ENCODE assay signal across 8 cellular contexts in genomic region chr12:54549774-54550451, GRCh38. TPM values are rescaled to one million over a fixed set of nuclear protein-coding genes. Genes with fewer than 3 reads are reported as not detected.
DNase-seq lines count a peak whose midpoint lies in the region; ATAC-seq and TF ChIP-seq lines count a peak whose summit lies in the region.

No MANE protein-coding gene starts in this region.

- no peaks in the 10 kb centered on the region for H3K4me1 ChIP-seq in Caco-2
- peaks cover 6% of the 10 kb centered on the region for H3K4me1 ChIP-seq in iPS DF 6.9 (ENCODE audit: control insufficient read depth, insufficient read depth, low read length)

- TF ChIP-seq CTCF in Caco-2 (IDR thresholded peaks at IDR 0.05; ENCODE audit: insufficient read depth in 1 of 2, low read depth in 1 of 2, low read length in 1 of 2, severe bottlenecking in 1 of 2, unreplicated experiment in 1 of 2) = no peak

- no peak overlapping the region for H3K27ac ChIP-seq in iPS DF 6.9 (ENCODE audit: low read length)

- intact Hi-C loops in Caco-2 (cut with micrococcal nuclease; ENCODE audit: unreplicated experiment) = no loop called here
- intact Hi-C loops in activated naive CD4-positive, alpha-beta T cell treated with anti-CD3 and anti-CD28 coated beads for 36 hours (cut with micrococcal nuclease) = loop anchor here (1.0 kb wide), 3 partner anchors 10 to 53 kb away; partner anchors contain the start of gene NCKAP1L

- H3K36me3 ChIP-seq in Caco-2 (ENCODE audit: control insufficient read depth, insufficient read depth, low read length) (no peaks in the 10 kb centered on the region), iPS DF 6.9 (ENCODE audit: control insufficient read depth, insufficient read depth, low read length) (no peaks in the 10 kb centered on the region)

- no peaks in the 10 kb centered on the region for H3K9me3 Mint-ChIP-seq in Caco-2 (ENCODE audit: unreplicated experiment)
- H3K9me3 Mint-ChIP-seq in activated naive CD4-positive, alpha-beta T cell treated with anti-CD3 and anti-CD28 coated beads for 36 hours = no peaks in the 10 kb centered on the region

- no peak for DNase-seq in Caco-2
- DNase-seq in activated naive CD4-positive, alpha-beta T cell treated with anti-CD3 and anti-CD28 coated beads for 36 hours = peak; percentile 63
- no peak for DNase-seq in iPS DF 6.9 (ENCODE audit: low read depth, low spot score)
- peak; percentile 11 to 19 for DNase-seq in stimulated activated CD4-positive, alpha-beta T cell treated with anti-CD3 and anti-CD28 coated beads, Interleukin-1b, Interleukin-23, amount 100 ng/mL, for 4 hours (ENCODE audit: low read depth in 2 of 2)
- DNase-seq in pons (ENCODE audit: low spot score) = no peak

- no peaks in the 10 kb centered on the region for H3K9me3 ChIP-seq in Caco-2
- H3K9me3 ChIP-seq in iPS DF 6.9 (ENCODE audit: control insufficient read depth, insufficient read depth, low read length) = no peaks in the 10 kb centered on the region

- no peak overlapping the region for H3K27ac Mint-ChIP-seq in Caco-2 (ENCODE audit: unreplicated experiment)
- H3K27ac Mint-ChIP-seq in activated naive CD4-positive, alpha-beta T cell treated with anti-CD3 and anti-CD28 coated beads for 36 hours = no peak overlapping the region

- H3K27me3 ChIP-seq in Caco-2 (replicated peaks; ENCODE audit: control insufficient read depth, insufficient read depth, low read length) = no peaks in the 10 kb centered on the region; the same call in 1 of the 2 replicates
- H3K27me3 ChIP-seq in iPS DF 6.9 (ENCODE audit: control insufficient read depth, insufficient read depth, low read length) = peaks cover 40% of the 10 kb centered on the region

- no peak overlapping the region for H3K4me3 ChIP-seq in Caco-2 (ENCODE audit: low read depth, low read length)
- H3K4me3 ChIP-seq in iPS DF 6.9 (ENCODE audit: low read length) = peak overlapping the region; percentile 36

- ATAC-seq in HG03432 (IDR thresholded peaks at IDR 0.05; ENCODE audit: unreplicated experiment) = peak; percentile 37
- no peak for ATAC-seq in GM21423 (IDR thresholded peaks at IDR 0.05; ENCODE audit: unreplicated experiment)
- no peak for ATAC-seq in GM21717 (IDR thresholded peaks at IDR 0.05; ENCODE audit: unreplicated experiment)

- WGBS in iPS DF 6.9 (ENCODE audit: insufficient coverage, insufficient read length) = no CpG with 5 or more reads among the region's 22 CpGs

- CTCF ChIA-PET in Caco-2 (lab: Charles Lee) = interaction anchor here (0.6 to 1.3 kb wide), 3 partner anchors 23 to 174 kb away, joined by 3 to 5 read pairs (median 4); no protein-coding TSS in a partner anchor
- CTCF ChIA-PET in activated naive CD4-positive, alpha-beta T cell treated with anti-CD3 and anti-CD28 coated beads for 36 hours (lab: Charles Lee) = interaction anchor here (0.6 to 2.3 kb wide), 2 partner anchors 23 to 407 kb away, joined by 3 to 14 read pairs; no protein-coding TSS in a partner anchor

- peaks cover 28% of the 10 kb centered on the region for H3K27me3 Mint-ChIP-seq in Caco-2 (ENCODE audit: insufficient read depth, unreplicated experiment)
- peaks cover 6% of the 10 kb centered on the region for H3K27me3 Mint-ChIP-seq in activated naive CD4-positive, alpha-beta T cell treated with anti-CD3 and anti-CD28 coated beads for 36 hours (ENCODE audit: low read depth)

- no peaks in the 10 kb centered on the region for H3K36me3 Mint-ChIP-seq in Caco-2 (ENCODE audit: insufficient read depth, unreplicated experiment)
- H3K36me3 Mint-ChIP-seq in activated naive CD4-positive, alpha-beta T cell treated with anti-CD3 and anti-CD28 coated beads for 36 hours (ENCODE audit: low read depth) = peaks cover 2% of the 10 kb centered on the region

- peak overlapping the region; percentile 63 for H3K4me3 Mint-ChIP-seq in Caco-2 (ENCODE audit: unreplicated experiment)
- H3K4me3 Mint-ChIP-seq in activated naive CD4-positive, alpha-beta T cell treated with anti-CD3 and anti-CD28 coated beads for 36 hours = peak overlapping the region; percentile 82

- POLR2A ChIA-PET in Caco-2 (lab: Charles Lee) = no interaction called here

- BruUV-seq in Caco-2 (replicated peaks; lab: Mats Ljungman, UMichigan) = no TSS peak

- H3K4me1 Mint-ChIP-seq in Caco-2 (ENCODE audit: low read depth, unreplicated experiment) = no peaks in the 10 kb centered on the region
- peaks cover 36% of the 10 kb centered on the region for H3K4me1 Mint-ChIP-seq in activated naive CD4-positive, alpha-beta T cell treated with anti-CD3 and anti-CD28 coated beads for 36 hours (ENCODE audit: low read depth)

RNA-seq across cellular contexts. Expression of gene PDE1B, which starts 0.5 kb away (rescaled TPM):
- total RNA-seq in Caco-2 (2022) = not detected in 2 replicates
- 1 to 10 TPM; 7.5 to 8.5 TPM for total RNA-seq in activated naive CD4-positive, alpha-beta T cell treated with anti-CD3 and anti-CD28 coated beads for 36 hours

RNA-seq across cellular contexts. Expression of gene PPP1R1A, which starts 38.5 kb away (rescaled TPM):
- 0.43 TPM in 1 of 2 replicates, not detected in the other for total RNA-seq in Caco-2 (2022)
- total RNA-seq in activated naive CD4-positive, alpha-beta T cell treated with anti-CD3 and anti-CD28 coated beads for 36 hours = not detected

RNA-seq across cellular contexts. Expression of gene NCKAP1L, which starts 52.4 kb away (rescaled TPM):
- not detected in 2 replicates for total RNA-seq in Caco-2 (2022)
- total RNA-seq in activated naive CD4-positive, alpha-beta T cell treated with anti-CD3 and anti-CD28 coated beads for 36 hours = 100 to 1,000 TPM; 138 to 149 TPM

Comparison
In these comparisons a context has a peak if more than half of its experiments do, and no peak if none do; other contexts are left out.
1. DNase-seq: peak in activated naive CD4-positive, alpha-beta T cell treated with anti-CD3 and anti-CD28 coated beads for 36 hours (single experiment) and stimulated activated CD4-positive, alpha-beta T cell treated with anti-CD3 and anti-CD28 coated beads, Interleukin-1b, Interleukin-23, amount 100 ng/mL, for 4 hours (2 of 2); none in Caco-2 (0 of 2), iPS DF 6.9 (single experiment) and pons (single experiment).
2. RNA of gene NCKAP1L, which starts 52.4 kb away (total RNA-seq): 138 to 149 TPM in activated naive CD4-positive, alpha-beta T cell treated with anti-CD3 and anti-CD28 coated beads for 36 hours; not detected in Caco-2; every median in the first group is over 100 times any median in the second.